Comparison of ENCODE assay signal across 27 cellular contexts in genomic region chr6:21908117-21908848, GRCh38.
A peak's percentile ranks its signal among the peaks of the same experiment; 100 is the strongest.
DNase-seq lines count a peak whose midpoint lies in the region; ATAC-seq, FAIRE-seq and TF ChIP-seq lines count a peak whose summit lies in the region.
"Had no signal": no experiment of that assay in that cellular context is flagged by ENCODE, and none has a peak within 500 bp of the region (broad histone marks: within the 10 kb centered on the region; RNA-seq: fewer than 3 reads in every experiment).

No MANE protein-coding gene starts in this region.

- no peak for TF ChIP-seq EP300 in H1 (IDR thresholded peaks at IDR 0.05; ENCODE audit: borderline replicate concordance in 1 of 2, low read depth in 2 of 2, low read length in 2 of 2)

- no peak overlapping the region for H2BK12ac ChIP-seq in H1 (ENCODE audit: low read depth, low read length)

- peaks cover 48% of the 10 kb centered on the region for H3K4me1 Mint-ChIP-seq in GM23338
- H3K4me1 Mint-ChIP-seq in nephron: peaks cover 77% of the 10 kb centered on the region
- H3K4me1 Mint-ChIP-seq: naive thymus-derived CD8-positive, alpha-beta T cell had no signal

- no peaks in the 10 kb centered on the region for H3K23me2 ChIP-seq in H1 (ENCODE audit: low read depth, low read length)

- H3K4me1 ChIP-seq in GM23338 (ENCODE audit: insufficient read depth) (peaks cover 32% of the 10 kb centered on the region), IMR-90 (ENCODE audit: control insufficient read depth, insufficient read depth, low read length) (no peaks in the 10 kb centered on the region), H1 (replicated peaks in 1 of 4; ENCODE audit: control insufficient read depth in 3 of 4, insufficient read depth in 4 of 4, low read length in 3 of 4) (peaks cover 0 to 6% (median 5%) of the 10 kb centered on the region in 4 experiments; a peak in 4 of 7 replicates), BE2C (peaks cover 4% of the 10 kb centered on the region; the same call in 1 of the 2 replicates)
- H3K4me1 ChIP-seq: esophagus squamous epithelium, left lung had no signal

- H3K4ac ChIP-seq in IMR-90 (ENCODE audit: low read depth, low read length) (no peak overlapping the region), H1 (replicated peaks; ENCODE audit: insufficient read length, low read depth, low read length) (no peak overlapping the region)

- intact Hi-C loops in IMR-90 (cut with micrococcal nuclease): no loop called here

- BruUV-seq in IMR-90 (replicated peaks; lab: Mats Ljungman, UMichigan): no TSS peak

- H2AFZ ChIP-seq in GM23338 (no peak overlapping the region), IMR-90 (replicated peaks; ENCODE audit: low read length, poor library complexity) (no peak overlapping the region), H1 (ENCODE audit: low read length) (no peak overlapping the region)

- H2BK15ac ChIP-seq in IMR-90 (ENCODE audit: low read depth, low read length): no peak overlapping the region
- no peak overlapping the region for H2BK15ac ChIP-seq in H1 (ENCODE audit: low read length)

- H2BK120ac ChIP-seq in IMR-90 (ENCODE audit: low read depth, low read length): no peak overlapping the region
- no peak overlapping the region for H2BK120ac ChIP-seq in H1 (replicated peaks; ENCODE audit: low read depth, low read length)

- H2BK5ac ChIP-seq in IMR-90 (ENCODE audit: low read depth, low read length, poor library complexity, severe bottlenecking) (no peak overlapping the region), H1 (ENCODE audit: low read depth, low read length) (no peak overlapping the region)

- no peak overlapping the region for H2BK20ac ChIP-seq in IMR-90 (ENCODE audit: low read depth, low read length)
- no peak overlapping the region for H2BK20ac ChIP-seq in H1 (ENCODE audit: low read length)

- H3K79me2 ChIP-seq in GM23338 (replicated peaks; ENCODE audit: insufficient read depth) (peaks cover 25% of the 10 kb centered on the region), H1 (ENCODE audit: control insufficient read depth in 1 of 2, insufficient read depth in 2 of 2, low read length in 2 of 2) (peaks cover 0 to 34% of the 10 kb centered on the region in 2 experiments; a peak in 2 of 4 replicates)

- H3K36me3 Mint-ChIP-seq in GM23338 (ENCODE audit: low read depth): peaks cover 25% of the 10 kb centered on the region
- H3K36me3 Mint-ChIP-seq in nephron (ENCODE audit: low read depth): peaks cover 33% of the 10 kb centered on the region
- H3K36me3 Mint-ChIP-seq: activated naive CD4-positive, alpha-beta T cell treated with anti-CD3 and anti-CD28 coated beads, Interleukin-2, amount 50 U/mL, for 72 hours; naive thymus-derived CD8-positive, alpha-beta T cell had no signal

- H3K27me3 Mint-ChIP-seq in GM23338 (ENCODE audit: insufficient read depth, low read depth, poor library complexity): peaks cover 2% of the 10 kb centered on the region
- no peaks in the 10 kb centered on the region for H3K27me3 Mint-ChIP-seq in nephron (ENCODE audit: low read depth)
- H3K27me3 Mint-ChIP-seq: stimulated activated naive CD8-positive, alpha-beta T cell treated with anti-CD3 and anti-CD28 coated beads, Interleukin-15, Interleukin-2, amounts not matched to agents 100 ng/mL and 50 ng/mL, for 24 hours had no signal

- ATAC-seq in GM23338 (peak; percentile 88), IMR-90 (ENCODE audit: low read depth) (no peak)
- ATAC-seq: activated CD4-positive, alpha-beta T cell treated with anti-CD3 and anti-CD28 coated beads for 36 hours; activated naive CD4-positive, alpha-beta T cell treated with anti-CD3 and anti-CD28 coated beads, Interleukin-2, amount 50 U/mL, for 72 hours; left lung; naive thymus-derived CD8-positive, alpha-beta T cell had no signal

- H3K9me3 ChIP-seq in IMR-90 (ENCODE audit: control insufficient read depth, insufficient read depth, low read length) (no peaks in the 10 kb centered on the region), H1 (ENCODE audit: insufficient read depth in 2 of 2, low read depth in 1 of 2, low read length in 1 of 2) (no peaks in the 10 kb centered on the region), BE2C (no peaks in the 10 kb centered on the region)
- H3K9me3 ChIP-seq: BLaER1, esophagus squamous epithelium, left lung, pancreas, thyroid gland had no signal

- no peak overlapping the region for H3K9ac ChIP-seq in IMR-90 (ENCODE audit: low read depth, low read length)
- no peak overlapping the region for H3K9ac ChIP-seq in H1 (replicated peaks in 1 of 4; ENCODE audit: extremely low read depth in 1 of 4, low read depth in 3 of 4, low read length in 3 of 4)
- H3K9ac ChIP-seq: BLaER1 had no signal

- no peak overlapping the region for H3K18ac ChIP-seq in IMR-90 (ENCODE audit: low read depth, low read length)
- H3K18ac ChIP-seq in H1 (ENCODE audit: extremely low read depth, low read length): no peak overlapping the region

- in situ Hi-C loops in IMR-90 (cut with MboI; ENCODE audit: low sequenced_read_pairs): no loop called here

- 0 out of 2 replicates have a peak overlapping the region, but pooled peaks have one; percentile 6 for H3K27ac ChIP-seq in GM23338 (ENCODE audit: low read depth)
- no peak overlapping the region for H3K27ac ChIP-seq in IMR-90 (ENCODE audit: insufficient read depth, low read length)
- no peak overlapping the region for H3K27ac ChIP-seq in H1 (ENCODE audit: low read depth, low read length)
- H3K27ac ChIP-seq: BLaER1, cardiac muscle cell, coronary artery, esophagus squamous epithelium, left lung, pancreas, thyroid gland had no signal

- no peak overlapping the region for H2AK5ac ChIP-seq in IMR-90 (ENCODE audit: low read depth, low read length)
- H2AK5ac ChIP-seq in H1 (ENCODE audit: low read depth, low read length): no peak overlapping the region

- H3K27ac Mint-ChIP-seq in GM23338 (peak overlapping the region; percentile 94), nephron (peak overlapping the region; percentile 73 to 91 (median 85))
- H3K27ac Mint-ChIP-seq: activated CD4-positive, alpha-beta T cell treated with anti-CD3 and anti-CD28 coated beads for 36 hours; activated naive CD4-positive, alpha-beta T cell treated with anti-CD3 and anti-CD28 coated beads, Interleukin-2, amount 50 U/mL, for 72 hours; naive thymus-derived CD8-positive, alpha-beta T cell; stimulated activated naive CD8-positive, alpha-beta T cell treated with anti-CD3 and anti-CD28 coated beads, Interleukin-15, Interleukin-2, amounts not matched to agents 100 ng/mL and 50 ng/mL, for 24 hours; T-helper 2 cell treated with Interferon-gamma antibody and Interleukin-4, amounts not matched to agents 5 μg/mL and 100 μg/mL, for 36 hours had no signal

- POLR2A ChIA-PET in IMR-90 (lab: Charles Lee; ENCODE audit: unreplicated experiment): no interaction called here
- POLR2A ChIA-PET in H1 (lab: Charles Lee; ENCODE audit: partially characterized antibody): no interaction called here

- no peak overlapping the region for H3K4me3 ChIP-seq in GM23338
- no peak overlapping the region for H3K4me3 ChIP-seq in IMR-90 (ENCODE audit: insufficient read depth, low read depth, low read length)
- no peak overlapping the region for H3K4me3 ChIP-seq in H1 (ENCODE audit: extremely low read depth in 1 of 4, insufficient read depth in 2 of 4, low read depth in 3 of 4, low read length in 4 of 4)
- no peak overlapping the region for H3K4me3 ChIP-seq in BE2C (ENCODE audit: low read depth, low read length)
- H3K4me3 ChIP-seq: BLaER1, cardiac muscle cell, coronary artery, esophagus squamous epithelium, left lung, pancreas, thyroid gland had no signal

- dilution Hi-C loops in IMR-90 (cut with HindIII; ENCODE audit: low sequenced_read_pairs, unreplicated experiment): no loop called here

- H2AK9ac ChIP-seq in IMR-90 (replicated peaks; ENCODE audit: low read depth, low read length, poor library complexity): no peak overlapping the region

- peak; percentile 77 for DNase-seq in GM23338 (ENCODE audit: low spot score)
- no peak for DNase-seq in IMR-90
- DNase-seq in H1 (ENCODE audit: low read depth in 1 of 2, low spot score in 2 of 2): no peak
- DNase-seq in BE2C: no peak
- no peak for DNase-seq in NAMALWA (ENCODE audit: low spot score)
- no peak for DNase-seq in NCI-H2029 treated with DMSO at 0.1 percent for 48 hours (lab: John Stamatoyannopoulos, UW)
- DNase-seq: activated CD4-positive, alpha-beta T cell treated with anti-CD3 and anti-CD28 coated beads for 36 hours; activated T-cell treated with anti-CD3 and anti-CD28 coated beads for 4 hours; anterior cingulate cortex; esophagus squamous epithelium; hippocampal formation; KBM-7; left lung; naive thymus-derived CD8-positive, alpha-beta T cell; NCI-H1436 treated with DMSO at 0.1 percent for 48 hours; NCI-H510A treated with DMSO at 0.1 percent for 48 hours; pancreas; small intestine; thyroid gland had no signal

- H3K4me2 ChIP-seq in GM23338 (0 out of 2 replicates have a peak overlapping the region, but pooled peaks have one; percentile 6), IMR-90 (ENCODE audit: low read depth, low read length) (no peak overlapping the region), H1 (ENCODE audit: insufficient read depth in 1 of 2, low read depth in 2 of 2, low read length in 2 of 2) (peak overlapping the region; percentile 26 to 33; a peak in 2 of 4 replicates)
- H3K4me2 ChIP-seq: BLaER1 had no signal

- CTCF ChIA-PET in IMR-90 (lab: Yijun Ruan, JAX) (interaction anchor here (0.7 kb wide), 1 partner anchor 204 kb away, joined by 3 read pairs; no protein-coding TSS in a partner anchor), H1 (lab: Charles Lee; ENCODE audit: partially characterized antibody) (interaction anchor here (0.9 kb wide), 1 partner anchor 10 kb away, joined by 3 read pairs; no protein-coding TSS in a partner anchor)

- no peaks in the 10 kb centered on the region for H3K9me1 ChIP-seq in IMR-90 (ENCODE audit: insufficient read depth, low read length)

- TF ChIP-seq RAD21 in IMR-90 (IDR thresholded peaks at IDR 0.05; ENCODE audit: low read length) (no peak), H1 (IDR thresholded peaks at IDR 0.05 in 1 of 2, conservative IDR thresholded peaks at IDR 0.05 in 1 of 2; ENCODE audit: low read depth in 2 of 2, low read length in 2 of 2) (no peak; a peak in 1 of 4 replicates)

- H3K79me1 ChIP-seq in IMR-90 (ENCODE audit: low read depth in 1 of 2, low read length in 2 of 2) (no peaks in the 10 kb centered on the region), H1 (ENCODE audit: low read depth, low read length) (0 out of 2 replicates have a peak, but pooled peaks cover 2% of the 10 kb centered on the region)

- peak; percentile 42 for FAIRE-seq in H1 (lab: Jason Lieb, UNC)
- FAIRE-seq: frontal cortex, pancreas, small intestine had no signal

- TF ChIP-seq CTCF in GM23338 (conservative IDR thresholded peaks at IDR 0.05; ENCODE audit: low read depth in 2 of 2): no peak
- TF ChIP-seq CTCF in IMR-90 (conservative IDR thresholded peaks at IDR 0.05; ENCODE audit: low read depth, low read length): no peak
- TF ChIP-seq CTCF in H1 (IDR thresholded peaks at IDR 0.05; ENCODE audit: control extremely low read depth in 1 of 3, insufficient read depth in 1 of 3, low read depth in 1 of 3, low read length in 3 of 3): no peak
- TF ChIP-seq CTCF in nephron (IDR thresholded peaks at IDR 0.05; ENCODE audit: unreplicated experiment in 3 of 3): no peak
- TF ChIP-seq CTCF in BE2C (IDR thresholded peaks at IDR 0.05; ENCODE audit: low read depth, low read length): no peak

- no peaks in the 10 kb centered on the region for H3K9me2 ChIP-seq in GM23338 (ENCODE audit: insufficient read depth)

- no peaks in the 10 kb centered on the region for H3F3A ChIP-seq in GM23338 (replicated peaks; ENCODE audit: low read depth)

- H3K56ac ChIP-seq in IMR-90 (ENCODE audit: extremely low read depth, insufficient read depth, low read length) (no peak overlapping the region), H1 (replicated peaks; ENCODE audit: insufficient read length, low read depth, low read length) (no peak overlapping the region)

- H4K5ac ChIP-seq in IMR-90 (ENCODE audit: low read depth, low read length): no peak overlapping the region
- H4K5ac ChIP-seq in H1 (ENCODE audit: insufficient read length, low read depth, low read length): no peak overlapping the region

- no peak overlapping the region for H4K91ac ChIP-seq in IMR-90 (ENCODE audit: insufficient read depth, low read depth, low read length)
- H4K91ac ChIP-seq in H1 (replicated peaks; ENCODE audit: insufficient read length, low read length): no peak overlapping the region

- H3K4me3 Mint-ChIP-seq in GM23338: no peak overlapping the region
- H3K4me3 Mint-ChIP-seq in nephron: no peak overlapping the region
- H3K4me3 Mint-ChIP-seq: activated CD4-positive, alpha-beta T cell treated with anti-CD3 and anti-CD28 coated beads for 36 hours; naive thymus-derived CD8-positive, alpha-beta T cell; stimulated activated naive CD8-positive, alpha-beta T cell treated with anti-CD3 and anti-CD28 coated beads, Interleukin-15, Interleukin-2, amounts not matched to agents 100 ng/mL and 50 ng/mL, for 24 hours; T-helper 2 cell treated with Interferon-gamma antibody and Interleukin-4, amounts not matched to agents 5 μg/mL and 100 μg/mL, for 36 hours had no signal

- no peak overlapping the region for H4K8ac ChIP-seq in IMR-90 (ENCODE audit: low read depth in 2 of 2, low read length in 2 of 2)
- no peak overlapping the region for H4K8ac ChIP-seq in H1 (ENCODE audit: extremely low read depth, insufficient read depth, low read length)

- H3K23ac ChIP-seq in IMR-90 (ENCODE audit: low read depth, low read length) (no peak overlapping the region), H1 (ENCODE audit: insufficient read length) (no peak overlapping the region)

- H3K36me3 ChIP-seq in GM23338 (ENCODE audit: insufficient read depth): no peaks in the 10 kb centered on the region
- H3K36me3 ChIP-seq in IMR-90 (ENCODE audit: control insufficient read depth, insufficient read depth, low read length): no peaks in the 10 kb centered on the region; the same call in 1 of the 2 replicates
- H3K36me3 ChIP-seq in H1 (ENCODE audit: control insufficient read depth in 2 of 4, insufficient read depth in 4 of 4, low read length in 3 of 4): peaks cover 0 to 4% (median 0%) of the 10 kb centered on the region in 4 experiments; a peak in 1 of 8 replicates
- no peaks in the 10 kb centered on the region for H3K36me3 ChIP-seq in BE2C
- H3K36me3 ChIP-seq: BLaER1, cardiac muscle cell, esophagus squamous epithelium, left lung, pancreas, thyroid gland had no signal

- WGBS in IMR-90 (ENCODE audit: extremely low coverage in 2 of 2, insufficient read length in 1 of 2), 2 experiments: no CpG with 5 or more reads among the region's 5 CpGs
- WGBS in H1 (ENCODE audit: extremely low coverage in 1 of 2, insufficient coverage in 1 of 2, insufficient read length in 1 of 2, insufficient replicate concordance in 2 of 2, low coverage in 1 of 2, low lambda C conversion rate in 2 of 2, missing lambda C conversion rate in 1 of 2), 2 experiments: 57% methylated on average over 5 of the region's 5 CpGs; no CpG with 5 or more reads in 1 of the 2 experiments

- no peaks in the 10 kb centered on the region; the same call in 2 of the 3 replicates for H3K9me3 Mint-ChIP-seq in GM23338
- H3K9me3 Mint-ChIP-seq in nephron: no peaks in the 10 kb centered on the region
- H3K9me3 Mint-ChIP-seq: naive thymus-derived CD8-positive, alpha-beta T cell; stimulated activated naive CD8-positive, alpha-beta T cell treated with anti-CD3 and anti-CD28 coated beads, Interleukin-15, Interleukin-2, amounts not matched to agents 100 ng/mL and 50 ng/mL, for 24 hours; T-helper 2 cell treated with Interferon-gamma antibody and Interleukin-4, amounts not matched to agents 5 μg/mL and 100 μg/mL, for 36 hours had no signal

- H3K14ac ChIP-seq in IMR-90 (replicated peaks; ENCODE audit: low read depth, low read length): no peak overlapping the region
- H3K14ac ChIP-seq in H1 (ENCODE audit: insufficient read length): no peak overlapping the region

- H3K27me3 ChIP-seq in GM23338 (ENCODE audit: insufficient read depth) (no peaks in the 10 kb centered on the region), IMR-90 (ENCODE audit: control insufficient read depth, insufficient read depth, low read length) (no peaks in the 10 kb centered on the region), H1 (replicated peaks in 1 of 4; ENCODE audit: control insufficient read depth in 3 of 4, extremely low read depth in 1 of 4, insufficient read depth in 3 of 4, low read length in 3 of 4) (no peaks in the 10 kb centered on the region), BE2C (no peaks in the 10 kb centered on the region)
- H3K27me3 ChIP-seq: BLaER1, cardiac muscle cell, esophagus squamous epithelium, left lung, pancreas, thyroid gland had no signal

- TF ChIP-seq POLR2A in IMR-90 (IDR thresholded peaks at IDR 0.05; ENCODE audit: low read depth, low read length) (no peak), H1 (IDR thresholded peaks at IDR 0.05; ENCODE audit: control extremely low read depth in 1 of 2, low read depth in 2 of 2, low read length in 2 of 2) (no peak)

- no peaks in the 10 kb centered on the region for H4K20me1 ChIP-seq in GM23338 (replicated peaks; ENCODE audit: insufficient read depth)
- no peaks in the 10 kb centered on the region for H4K20me1 ChIP-seq in IMR-90 (ENCODE audit: insufficient read depth, low read length)
- no peaks in the 10 kb centered on the region for H4K20me1 ChIP-seq in H1 (replicated peaks in 1 of 2; ENCODE audit: control insufficient read depth in 1 of 2, insufficient read depth in 2 of 2, low read length in 2 of 2)
- H4K20me1 ChIP-seq: BLaER1 had no signal
